Comparison of ENCODE assay signal across 12 cellular contexts in genomic region chr9:129933215-129933614, GRCh38.
A peak's percentile ranks its signal among the peaks of the same experiment; 100 is the strongest.
DNase-seq lines count a peak whose midpoint lies in the region; ATAC-seq, FAIRE-seq and TF ChIP-seq lines count a peak whose summit lies in the region.
"Had no signal": no experiment of that assay in that cellular context is flagged by ENCODE, and none has a peak within 500 bp of the region (broad histone marks: within the 10 kb centered on the region; RNA-seq: fewer than 3 reads in every experiment).

No MANE protein-coding gene starts in this region.

- H3K4me3 ChIP-seq in left ventricle myocardium inferior (no peak overlapping the region), K562 (no peak overlapping the region), vagina (no peak overlapping the region)
- H3K4me3 ChIP-seq in naive thymus-derived CD4-positive, alpha-beta T cell (ENCODE audit: low read length) = no peak overlapping the region
- H3K4me3 ChIP-seq: BLaER1 treated with 17β-estradiol and CSF1 and Interleukin-3, amounts not matched to agents 10 nM and 100 nM had no signal

- DNase-seq in left ventricle myocardium inferior (no peak), left ventricle myocardium superior (no peak), K562 (ENCODE audit: extremely low read depth in 1 of 4, low spot score in 3 of 4) (no peak), vagina (ENCODE audit: extremely low spot score in 2 of 2) (no peak)
- DNase-seq in naive thymus-derived CD4-positive, alpha-beta T cell = no peak
- no peak for DNase-seq in stimulated activated CD8-positive, alpha-beta memory T cell treated with anti-CD3 and anti-CD28 coated beads, Interleukin-4, amount 100 ng/mL, for 48 hours
- DNase-seq: cortex of kidney, retina had no signal

- H3K27ac Mint-ChIP-seq in naive thymus-derived CD4-positive, alpha-beta T cell = peak overlapping the region; percentile 60 to 95 (median 85)

- no peak overlapping the region for H3K4me2 ChIP-seq in K562 (ENCODE audit: insufficient read depth, low read length)

- H3K4me1 Mint-ChIP-seq in naive thymus-derived CD4-positive, alpha-beta T cell = peaks cover 30 to 65% (median 59%) of the 10 kb centered on the region in 7 donors

- TF ChIP-seq EP300 in K562 (IDR thresholded peaks at IDR 0.05; ENCODE audit: low read length) = no peak

- H3K9me3 ChIP-seq in left ventricle myocardium inferior (replicated peaks) (no peaks in the 10 kb centered on the region), K562 (replicated peaks; ENCODE audit: control insufficient read depth, insufficient read depth, low read depth, low read length) (no peaks in the 10 kb centered on the region), vagina (no peaks in the 10 kb centered on the region)
- H3K9me3 ChIP-seq in naive thymus-derived CD4-positive, alpha-beta T cell (ENCODE audit: control insufficient read depth in 2 of 3, low read length in 3 of 3) = no peaks in the 10 kb centered on the region
- H3K9me3 ChIP-seq: BLaER1 treated with 17β-estradiol and CSF1 and Interleukin-3, amounts not matched to agents 10 nM and 100 nM had no signal

- no peak for ATAC-seq in left ventricle myocardium superior
- no peak; the same call in 2 of the 3 replicates for ATAC-seq in K562
- no peak for ATAC-seq in naive thymus-derived CD4-positive, alpha-beta T cell
- no peak for ATAC-seq in HG02981 (IDR thresholded peaks at IDR 0.05; ENCODE audit: unreplicated experiment)
- no peak for ATAC-seq in HG03039 (IDR thresholded peaks at IDR 0.05; ENCODE audit: unreplicated experiment)
- ATAC-seq: Panc1 had no signal

- H3K36me3 ChIP-seq in left ventricle myocardium inferior = peaks cover 9% of the 10 kb centered on the region
- H3K36me3 ChIP-seq in K562 (ENCODE audit: control insufficient read depth, insufficient read depth, low read length) = no peaks in the 10 kb centered on the region
- H3K36me3 ChIP-seq in naive thymus-derived CD4-positive, alpha-beta T cell (ENCODE audit: control insufficient read depth in 2 of 3, insufficient read depth in 3 of 3, low read length in 3 of 3) = peaks cover 0 to 33% (median 4%) of the 10 kb centered on the region in 3 experiments
- H3K36me3 ChIP-seq in vagina = peaks cover 0 to 10% of the 10 kb centered on the region in 2 donors

- BruUV-seq in K562 (replicated peaks; lab: Mats Ljungman, UMichigan) = no TSS peak

- no peak for TF ChIP-seq POLR2A in K562 (conservative IDR thresholded peaks at IDR 0.05)
- TF ChIP-seq POLR2A in vagina (IDR thresholded peaks at IDR 0.05) = no peak

- peaks cover 4 to 27% (median 12%) of the 10 kb centered on the region in 5 donors for H3K36me3 Mint-ChIP-seq in naive thymus-derived CD4-positive, alpha-beta T cell

- CTCF ChIA-PET in K562 (lab: Yijun Ruan, JAX; ENCODE audit: low intra/inter-chr PET ratio) = no interaction called here
- CTCF ChIA-PET in naive thymus-derived CD4-positive, alpha-beta T cell (lab: Charles Lee) = interaction anchor here (0.5 to 1.3 kb wide), 3 partner anchors 11 to 24 kb away, joined by 3 to 7 read pairs (median 5); no protein-coding TSS in a partner anchor

- H3K9me3 Mint-ChIP-seq in naive thymus-derived CD4-positive, alpha-beta T cell = peaks cover 0 to 2% (median 0%) of the 10 kb centered on the region in 11 donors

- no peak overlapping the region for H3K9ac ChIP-seq in K562 (ENCODE audit: insufficient read depth in 1 of 2, low read depth in 2 of 2, low read length in 2 of 2)
- H3K9ac ChIP-seq: BLaER1 treated with 17β-estradiol and CSF1 and Interleukin-3, amounts not matched to agents 10 nM and 100 nM had no signal

- no peak for FAIRE-seq in K562 (lab: Jason Lieb, UNC)

- no peaks in the 10 kb centered on the region for H3K79me2 ChIP-seq in K562 (ENCODE audit: control insufficient read depth, insufficient read depth, low read length)

- no peaks in the 10 kb centered on the region for H3K27me3 ChIP-seq in left ventricle myocardium inferior (ENCODE audit: low read depth)
- no peaks in the 10 kb centered on the region for H3K27me3 ChIP-seq in K562 (ENCODE audit: control insufficient read depth in 2 of 2, insufficient read depth in 2 of 2, low read length in 2 of 2)
- no peaks in the 10 kb centered on the region for H3K27me3 ChIP-seq in naive thymus-derived CD4-positive, alpha-beta T cell (ENCODE audit: control insufficient read depth in 2 of 2, insufficient read depth in 2 of 2, low read length in 2 of 2)
- H3K27me3 ChIP-seq in vagina = no peaks in the 10 kb centered on the region
- H3K27me3 ChIP-seq: BLaER1 treated with 17β-estradiol and CSF1 and Interleukin-3, amounts not matched to agents 10 nM and 100 nM had no signal

- H3K27me3 Mint-ChIP-seq in naive thymus-derived CD4-positive, alpha-beta T cell = no peaks in the 10 kb centered on the region

- peak overlapping the region; percentile 67; the same call in 1 of the 2 replicates for H2AFZ ChIP-seq in K562 (ENCODE audit: low read depth, low read length)

- no peaks in the 10 kb centered on the region for H4K20me1 ChIP-seq in K562 (replicated peaks; ENCODE audit: control insufficient read depth, insufficient read depth, low read length)
- H4K20me1 ChIP-seq: BLaER1 treated with 17β-estradiol and CSF1 and Interleukin-3, amounts not matched to agents 10 nM and 100 nM had no signal

- H3K4me1 ChIP-seq in left ventricle myocardium inferior (peaks cover 61% of the 10 kb centered on the region), K562 (replicated peaks in 1 of 2; ENCODE audit: control insufficient read depth in 2 of 2, insufficient read depth in 2 of 2, low read length in 2 of 2) (peaks cover 4 to 31% of the 10 kb centered on the region in 2 experiments; a peak in 4 of 5 replicates), vagina (peaks cover 61% of the 10 kb centered on the region)
- peaks cover 21 to 38% of the 10 kb centered on the region in 2 donors for H3K4me1 ChIP-seq in naive thymus-derived CD4-positive, alpha-beta T cell (ENCODE audit: control insufficient read depth in 2 of 2, insufficient read depth in 2 of 2, low read length in 2 of 2)

- in situ Hi-C loops in K562 (cut with MboI) = no loop called here

- 73% methylated on average over 4 of the region's 4 CpGs for WGBS in K562 (ENCODE audit: insufficient coverage, low coverage, missing lambda C conversion rate)

- H3K9me1 ChIP-seq in K562 (ENCODE audit: control insufficient read depth, insufficient read depth, low read length) = no peaks in the 10 kb centered on the region

- intact Hi-C loops in left ventricle myocardium inferior (cut with micrococcal nuclease) (no loop called here), left ventricle myocardium superior (cut with micrococcal nuclease) (no loop called here), K562 (cut with micrococcal nuclease) (no loop called here), vagina (cut with DNase I) (no loop called here)
- intact Hi-C loops in naive thymus-derived CD4-positive, alpha-beta T cell (cut with micrococcal nuclease) = no loop called here

- H3K27ac ChIP-seq in left ventricle myocardium inferior (replicated peaks) (peak overlapping the region; percentile 66), K562 (ENCODE audit: extremely low read depth, low read depth, low read length) (no peak overlapping the region), vagina (peak overlapping the region; percentile 64)
- H3K27ac ChIP-seq in naive thymus-derived CD4-positive, alpha-beta T cell (ENCODE audit: low read depth, low read length) = peak overlapping the region; percentile 31

- TF ChIP-seq RAD21 in K562 (CRISPR knock-in tag; conservative IDR thresholded peaks at IDR 0.05 in 1 of 2, IDR thresholded peaks at IDR 0.05 in 1 of 2) = no peak

- POLR2A ChIA-PET in K562 (lab: Yijun Ruan, JAX) = interaction anchor here (0.5 to 2.2 kb wide), 8 partner anchors 11 to 278 kb away, joined by 3 to 6 read pairs (median 4); no protein-coding TSS in a partner anchor
- POLR2A ChIA-PET in naive thymus-derived CD4-positive, alpha-beta T cell (lab: Charles Lee) = interaction anchor here (0.6 to 2.1 kb wide), 13 partner anchors 15 to 106 kb away, joined by 3 to 10 read pairs (median 3); no protein-coding TSS in a partner anchor

- no peak for TF ChIP-seq CTCF in left ventricle myocardium inferior (IDR thresholded peaks at IDR 0.05; ENCODE audit: borderline replicate concordance)
- no peak for TF ChIP-seq CTCF in K562 (IDR thresholded peaks at IDR 0.05 in 2 of 3, conservative IDR thresholded peaks at IDR 0.05 in 1 of 3; ENCODE audit: insufficient read depth in 2 of 3, low read depth in 1 of 3, low read length in 3 of 3)
- TF ChIP-seq CTCF in vagina (IDR thresholded peaks at IDR 0.05) = no peak

- H3K4me3 Mint-ChIP-seq in naive thymus-derived CD4-positive, alpha-beta T cell = peak overlapping the region in 5 of 10 donors; percentile 31 to 77 (median 67)

TF ChIP-seq in K562, 482 proteins besides CTCF, POLR2A, EP300 and RAD21:
- TF ChIP-seq, protein P1, sequence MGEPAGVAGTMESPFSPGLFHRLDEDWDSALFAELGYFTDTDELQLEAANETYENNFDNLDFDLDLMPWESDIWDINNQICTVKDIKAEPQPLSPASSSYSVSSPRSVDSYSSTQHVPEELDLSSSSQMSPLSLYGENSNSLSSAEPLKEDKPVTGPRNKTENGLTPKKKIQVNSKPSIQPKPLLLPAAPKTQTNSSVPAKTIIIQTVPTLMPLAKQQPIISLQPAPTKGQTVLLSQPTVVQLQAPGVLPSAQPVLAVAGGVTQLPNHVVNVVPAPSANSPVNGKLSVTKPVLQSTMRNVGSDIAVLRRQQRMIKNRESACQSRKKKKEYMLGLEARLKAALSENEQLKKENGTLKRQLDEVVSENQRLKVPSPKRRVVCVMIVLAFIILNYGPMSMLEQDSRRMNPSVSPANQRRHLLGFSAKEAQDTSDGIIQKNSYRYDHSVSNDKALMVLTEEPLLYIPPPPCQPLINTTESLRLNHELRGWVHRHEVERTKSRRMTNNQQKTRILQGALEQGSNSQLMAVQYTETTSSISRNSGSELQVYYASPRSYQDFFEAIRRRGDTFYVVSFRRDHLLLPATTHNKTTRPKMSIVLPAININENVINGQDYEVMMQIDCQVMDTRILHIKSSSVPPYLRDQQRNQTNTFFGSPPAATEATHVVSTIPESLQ (CRISPR knock-in tag; IDR thresholded peaks at IDR 0.05) = no peak
